ENCODE assay signal across 17 cellular contexts in genomic region chr5:59185757-59186385, GRCh38.
DNase-seq lines count a peak whose midpoint lies in the region; ATAC-seq, FAIRE-seq and TF ChIP-seq lines count a peak whose summit lies in the region.
"Had no signal": no experiment of that assay in that cellular context is flagged by ENCODE, and none has a peak within 500 bp of the region (broad histone marks: within the 10 kb centered on the region; RNA-seq: fewer than 3 reads in every experiment).

No MANE protein-coding gene starts in this region.

- DNase-seq in OCI-LY7 (ENCODE audit: low spot score) (no peak), nephron progenitor cell (no peak), urothelium cell line (ENCODE audit: low spot score) (no peak), foreskin keratinocyte (no peak)
- DNase-seq in activated naive CD4-positive, alpha-beta T cell treated with anti-CD3 and anti-CD28 coated beads, Interleukin-2, amount 10 ng/mL, durations not matched to agents 7 days and 5 days: no peak
- DNase-seq: CD8-positive, alpha-beta T cell; Karpas-422; MM.1S; NCI-H1105; NCI-H1694 treated with DMSO at 0.1 percent for 48 hours; NCI-H2107; NCI-H2227 treated with DMSO at 0.1 percent for 48 hours; NCI-H526; NK-92 treated with Interleukin-12 subunit alpha and Interleukin-12 subunit beta, amount 100 ng/mL, for 24 hours had no signal

- ATAC-seq in HG03354 (IDR thresholded peaks at IDR 0.05; ENCODE audit: poor library complexity, severe bottlenecking, unreplicated experiment): no peak
- no peak for ATAC-seq in foreskin keratinocyte
- ATAC-seq: CD8-positive, alpha-beta T cell had no signal

- peak overlapping the region; percentile 78 for H3K27ac Mint-ChIP-seq in nephron progenitor cell
- H3K27ac Mint-ChIP-seq in activated naive CD4-positive, alpha-beta T cell treated with anti-CD3 and anti-CD28 coated beads, Interleukin-2, amount 10 ng/mL, durations not matched to agents 7 days and 5 days: no peak overlapping the region
- H3K27ac Mint-ChIP-seq: CD8-positive, alpha-beta T cell had no signal

- peaks cover 59% of the 10 kb centered on the region for H3K4me1 Mint-ChIP-seq in nephron progenitor cell
- H3K4me1 Mint-ChIP-seq in activated naive CD4-positive, alpha-beta T cell treated with anti-CD3 and anti-CD28 coated beads, Interleukin-2, amount 10 ng/mL, durations not matched to agents 7 days and 5 days: peaks cover 4% of the 10 kb centered on the region

- FAIRE-seq in urothelium cell line (lab: Jason Lieb, UNC): peak; percentile 30

- H2AFZ ChIP-seq in OCI-LY7 (ENCODE audit: low read length): no peak overlapping the region

- TF ChIP-seq CTCF in GM12872 (IDR thresholded peaks at IDR 0.05; ENCODE audit: insufficient read depth, low read depth, low read length): peak; percentile 9; the same call in 1 of the 3 replicates
- peak; percentile 37 for TF ChIP-seq CTCF in OCI-LY7 (conservative IDR thresholded peaks at IDR 0.05; ENCODE audit: low read length)
- TF ChIP-seq CTCF in nephron progenitor cell (IDR thresholded peaks at IDR 0.05): no peak
- TF ChIP-seq CTCF in foreskin keratinocyte (conservative IDR thresholded peaks at IDR 0.05): no peak

- H3K4me3 Mint-ChIP-seq in nephron progenitor cell: no peak overlapping the region
- H3K4me3 Mint-ChIP-seq in activated naive CD4-positive, alpha-beta T cell treated with anti-CD3 and anti-CD28 coated beads, Interleukin-2, amount 10 ng/mL, durations not matched to agents 7 days and 5 days: no peak overlapping the region
- H3K4me3 Mint-ChIP-seq: CD8-positive, alpha-beta T cell had no signal

- no peaks in the 10 kb centered on the region for H3K9me3 ChIP-seq in OCI-LY7 (ENCODE audit: low read length)

- no peaks in the 10 kb centered on the region for H3K27me3 Mint-ChIP-seq in nephron progenitor cell (ENCODE audit: low read depth, poor library complexity)
- H3K27me3 Mint-ChIP-seq in activated naive CD4-positive, alpha-beta T cell treated with anti-CD3 and anti-CD28 coated beads, Interleukin-2, amount 10 ng/mL, durations not matched to agents 7 days and 5 days: peaks cover 37% of the 10 kb centered on the region

- H3K9me3 Mint-ChIP-seq in nephron progenitor cell: no peaks in the 10 kb centered on the region
- H3K9me3 Mint-ChIP-seq in activated naive CD4-positive, alpha-beta T cell treated with anti-CD3 and anti-CD28 coated beads, Interleukin-2, amount 10 ng/mL, durations not matched to agents 7 days and 5 days: no peaks in the 10 kb centered on the region
- H3K9me3 Mint-ChIP-seq: CD8-positive, alpha-beta T cell had no signal

- H3K4me3 ChIP-seq in OCI-LY7 (ENCODE audit: low read depth, low read length, poor library complexity, severe bottlenecking): no peak overlapping the region

- intact Hi-C loops in OCI-LY7 (cut with micrococcal nuclease; ENCODE audit: unreplicated experiment): loop anchor here (5.0 to 10.0 kb wide), 3 partner anchors 181 to 479 kb away; no protein-coding TSS in a partner anchor

- POLR2A ChIA-PET in OCI-LY7 (lab: Charles Lee): interaction anchor here (0.6 kb wide), 1 partner anchor 304 kb away, joined by 3 read pairs; no protein-coding TSS in a partner anchor

- BruUV-seq in OCI-LY7 (replicated peaks; lab: Mats Ljungman, UMichigan): no TSS peak

- H3K27ac ChIP-seq in OCI-LY7 (ENCODE audit: low read depth, low read length, poor library complexity, severe bottlenecking): no peak overlapping the region
- no peak overlapping the region for H3K27ac ChIP-seq in foreskin keratinocyte
- H3K27ac ChIP-seq: RWPE1 had no signal

- no peaks in the 10 kb centered on the region for H3K36me3 Mint-ChIP-seq in nephron progenitor cell (ENCODE audit: low read depth)
- H3K36me3 Mint-ChIP-seq in activated naive CD4-positive, alpha-beta T cell treated with anti-CD3 and anti-CD28 coated beads, Interleukin-2, amount 10 ng/mL, durations not matched to agents 7 days and 5 days: no peaks in the 10 kb centered on the region
- H3K36me3 Mint-ChIP-seq: CD8-positive, alpha-beta T cell had no signal

- H3K27me3 ChIP-seq in foreskin keratinocyte: no peaks in the 10 kb centered on the region

- H4K20me1 ChIP-seq in OCI-LY7 (ENCODE audit: insufficient read depth, low read length): no peaks in the 10 kb centered on the region

- no peaks in the 10 kb centered on the region for H3K36me3 ChIP-seq in OCI-LY7 (ENCODE audit: insufficient read depth, low read length)

- H3K4me2 ChIP-seq in OCI-LY7 (ENCODE audit: low read length): no peak overlapping the region

- CTCF ChIA-PET in OCI-LY7 (lab: Charles Lee; ENCODE audit: unreplicated experiment): no interaction called here
- CTCF ChIA-PET in activated naive CD4-positive, alpha-beta T cell treated with anti-CD3 and anti-CD28 coated beads, Interleukin-2, amount 10 ng/mL, durations not matched to agents 7 days and 5 days (lab: Charles Lee): interaction anchor here (0.7 to 9.9 kb wide), 5 partner anchors 180 to 295 kb away, joined by 3 to 83 read pairs (median 10); no protein-coding TSS in a partner anchor

- H3K9me2 ChIP-seq in OCI-LY7 (ENCODE audit: insufficient read depth, low read length): no peaks in the 10 kb centered on the region

- H3K79me2 ChIP-seq in OCI-LY7 (ENCODE audit: insufficient read depth, low read depth, low read length): no peaks in the 10 kb centered on the region

- H3K4me1 ChIP-seq in OCI-LY7 (ENCODE audit: insufficient read depth, low read length, poor library complexity, severe bottlenecking) (no peaks in the 10 kb centered on the region), foreskin keratinocyte (no peaks in the 10 kb centered on the region)

Comparison
In these comparisons a context has a peak if more than half of its experiments do, and no peak if none do; other contexts are left out.
1. CTCF ChIP-seq: peak in GM12872 (single experiment) and OCI-LY7 (single experiment); none in nephron progenitor cell (single experiment) and foreskin keratinocyte (single experiment).